Comparison of ENCODE assay signal across 1 cellular context in genomic region chr18:58286793-58287625, GRCh38.
TF ChIP-seq lines count a peak whose summit lies in the region.

No MANE protein-coding gene starts in this region.

TF ChIP-seq in HepG2, 621 proteins besides CTCF, POLR2A, EP300 and RAD21 (continues in another document):
- 0 out of 2 replicates have a peak, but pooled peaks have one; percentile 43 for TF ChIP-seq MED1 (CRISPR knock-in tag; IDR thresholded peaks at IDR 0.05)
- peak; percentile 33; the same call in 1 of the 2 replicates for TF ChIP-seq RARA (CRISPR knock-in tag; IDR thresholded peaks at IDR 0.05)
- TF ChIP-seq NCOR1 (IDR thresholded peaks at IDR 0.05; ENCODE audit: borderline replicate concordance, low read length), result peak; percentile 27; the same call in 1 of the 2 replicates
- peak; percentile 72 for TF ChIP-seq PPARG (CRISPR knock-in tag; conservative IDR thresholded peaks at IDR 0.05)
- peak; percentile 58; the same call in 1 of the 2 replicates for TF ChIP-seq HNF4A (CRISPR knock-in tag; IDR thresholded peaks at IDR 0.05)
- TF ChIP-seq FOXA1 (IDR thresholded peaks at IDR 0.05), result no peak
- 0 out of 2 replicates have a peak, but pooled peaks have one; percentile 28 for TF ChIP-seq FOXA1 (CRISPR knock-in tag; IDR thresholded peaks at IDR 0.05)
- peak; percentile 18; the same call in 1 of the 2 replicates for TF ChIP-seq ARID4A (CRISPR knock-in tag; IDR thresholded peaks at IDR 0.05; ENCODE audit: borderline replicate concordance)
- no peak for TF ChIP-seq ZBTB14 (CRISPR knock-in tag; IDR thresholded peaks at IDR 0.05)
- 0 out of 4 replicates have a peak, but pooled peaks of 1 of the 2 experiments have one; percentile 17 for TF ChIP-seq ATF4 (CRISPR knock-in tag; IDR thresholded peaks at IDR 0.05)
- no peak for TF ChIP-seq ZFP1 (CRISPR knock-in tag; IDR thresholded peaks at IDR 0.05)
- 0 out of 2 replicates have a peak, but pooled peaks have one; percentile 44 for TF ChIP-seq ISL2 (CRISPR knock-in tag; IDR thresholded peaks at IDR 0.05)
- no peak for TF ChIP-seq PHF5A (CRISPR knock-in tag; IDR thresholded peaks at IDR 0.05; ENCODE audit: low read depth, unreplicated experiment)
- no peak for TF ChIP-seq PLSCR1 (CRISPR knock-in tag; IDR thresholded peaks at IDR 0.05; ENCODE audit: borderline replicate concordance)
- no peak for TF ChIP-seq ARNTL (CRISPR knock-in tag; IDR thresholded peaks at IDR 0.05)
- peak; percentile 95 for TF ChIP-seq GZF1 (CRISPR knock-in tag; IDR thresholded peaks at IDR 0.05)
- TF ChIP-seq HNF4G (IDR thresholded peaks at IDR 0.05; ENCODE audit: borderline replicate concordance, low read depth, low read length), result peak; percentile 32; the same call in 1 of the 2 replicates
- TF ChIP-seq HNF4G (CRISPR knock-in tag; IDR thresholded peaks at IDR 0.05; ENCODE audit: borderline replicate concordance, low read depth), result no peak
- no peak for TF ChIP-seq ZSCAN21 (CRISPR knock-in tag; IDR thresholded peaks at IDR 0.05; ENCODE audit: borderline replicate concordance)
- peak; percentile 77 for TF ChIP-seq SRF (IDR thresholded peaks at IDR 0.05; ENCODE audit: low read depth, low read length)
- 0 out of 2 replicates have a peak, but pooled peaks have one; percentile 36 for TF ChIP-seq ZBTB40 (IDR thresholded peaks at IDR 0.05)
- no peak for TF ChIP-seq ZBTB40 (CRISPR knock-in tag; IDR thresholded peaks at IDR 0.05)
- TF ChIP-seq DR1 (CRISPR knock-in tag; IDR thresholded peaks at IDR 0.05), result no peak
- TF ChIP-seq TCF7 (IDR thresholded peaks at IDR 0.05; ENCODE audit: low read depth), result peak; percentile 17; the same call in 1 of the 2 replicates
- no peak for TF ChIP-seq ATF7-NPFF (CRISPR knock-in tag; IDR thresholded peaks at IDR 0.05; ENCODE audit: low read depth)
- TF ChIP-seq ZNF503 (CRISPR knock-in tag; IDR thresholded peaks at IDR 0.05), result peak; percentile 36; the same call in 1 of the 2 replicates
- TF ChIP-seq ZNF782 (CRISPR knock-in tag; IDR thresholded peaks at IDR 0.05; ENCODE audit: borderline replicate concordance), result no peak
- TF ChIP-seq ARID5B (CRISPR knock-in tag; IDR thresholded peaks at IDR 0.05), result peak; percentile 26; the same call in 1 of the 2 replicates
- TF ChIP-seq SAP130 (CRISPR knock-in tag; IDR thresholded peaks at IDR 0.05; ENCODE audit: low read depth), result peak; percentile 13; the same call in 1 of the 2 replicates
